10 cellular contexts compared by ENCODE assay signal in the genomic region with DNA sequence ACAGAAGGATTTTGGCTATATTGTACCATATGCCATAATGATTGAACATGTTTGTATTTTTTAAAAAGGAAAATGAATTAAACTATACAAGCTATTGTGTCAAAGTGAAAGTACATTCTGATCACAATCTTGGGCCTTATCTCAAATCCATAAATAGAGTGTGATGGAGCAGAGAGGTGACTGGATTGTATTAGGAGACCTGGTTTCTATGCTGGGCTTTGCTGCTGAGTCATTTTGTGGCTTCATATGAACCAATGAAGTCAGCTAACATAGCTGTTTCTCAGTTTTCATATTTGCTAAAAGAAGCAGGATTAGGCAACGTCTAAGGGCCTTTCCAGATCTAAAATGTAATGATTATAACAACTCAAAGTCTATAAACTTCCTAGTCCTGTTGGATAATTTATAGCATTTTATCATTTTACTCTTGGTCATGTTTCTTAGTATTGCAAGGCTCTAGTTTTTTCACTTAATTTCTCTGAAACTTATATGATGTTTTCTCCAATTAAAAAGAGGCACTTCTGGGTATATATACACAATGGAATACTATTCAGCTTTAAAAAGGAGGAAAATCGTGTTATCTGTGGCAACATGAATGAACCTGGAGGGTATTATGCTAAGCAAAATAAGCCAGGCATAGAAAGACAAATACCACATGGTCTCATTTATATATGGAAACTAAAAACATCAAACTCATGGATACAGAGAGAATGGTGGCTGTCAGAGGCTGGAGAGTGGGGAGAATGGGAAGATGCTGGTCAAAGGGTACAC.
DNase-seq lines count a peak whose midpoint lies in the region; ATAC-seq and TF ChIP-seq lines count a peak whose summit lies in the region.
"Had no signal": no experiment of that assay in that cellular context is flagged by ENCODE, and none has a peak within 500 bp of the region (broad histone marks: within the 10 kb centered on the region; RNA-seq: fewer than 3 reads in every experiment).

No MANE protein-coding gene starts in this region.

- no peak for TF ChIP-seq CTCF in coronary artery (IDR thresholded peaks at IDR 0.05)
- no peak for TF ChIP-seq CTCF in smooth muscle cell (IDR thresholded peaks at IDR 0.05; ENCODE audit: borderline replicate concordance, insufficient read depth, poor library complexity, severe bottlenecking)

- no peak overlapping the region for H3K27ac Mint-ChIP-seq in activated naive CD4-positive, alpha-beta T cell treated with anti-CD3 and anti-CD28 coated beads, Interleukin-2, amount 50 U/mL, for 72 hours

- no peaks in the 10 kb centered on the region for H3K4me1 ChIP-seq in smooth muscle cell (ENCODE audit: low read depth)

- H3F3A ChIP-seq in smooth muscle cell (ENCODE audit: low read depth), result no peaks in the 10 kb centered on the region

- H2AFZ ChIP-seq in smooth muscle cell (ENCODE audit: low read depth), result peak overlapping the region; percentile 17

- H3K4me2 ChIP-seq in smooth muscle cell, result peak overlapping the region; percentile 17

- no peaks in the 10 kb centered on the region for H3K36me3 Mint-ChIP-seq in activated naive CD4-positive, alpha-beta T cell treated with anti-CD3 and anti-CD28 coated beads, Interleukin-2, amount 50 U/mL, for 72 hours

- H3K36me3 ChIP-seq in smooth muscle cell (ENCODE audit: low read depth), result no peaks in the 10 kb centered on the region
- H3K36me3 ChIP-seq: neutrophil had no signal

- DNase-seq in activated naive CD4-positive, alpha-beta T cell treated with anti-CD3 and anti-CD28 coated beads, Interleukin-2, amount 50 U/mL, for 72 hours (ENCODE audit: low spot score in 2 of 2), result no peak
- no peak for DNase-seq in activated naive CD4-positive, alpha-beta T cell (lab: John Stamatoyannopoulos, UW)
- DNase-seq in coronary artery (ENCODE audit: low spot score) (no peak), smooth muscle cell (lab: John Stamatoyannopoulos, UW; ENCODE audit: unreplicated experiment) (no peak), NCI-H510A treated with DMSO at 0.1 percent for 48 hours (lab: John Stamatoyannopoulos, UW) (no peak), mesenteric fat pad (ENCODE audit: low spot score) (no peak), mucosa of gallbladder (ENCODE audit: low spot score) (no peak)
- DNase-seq: DND-41 had no signal

- 47% methylated on average over 2 of the region's 2 CpGs for WGBS in smooth muscle cell (ENCODE audit: low lambda C conversion rate)

- H3K9me3 ChIP-seq in smooth muscle cell (replicated peaks; ENCODE audit: low read depth), result no peaks in the 10 kb centered on the region
- H3K9me3 ChIP-seq: neutrophil had no signal

- no peaks in the 10 kb centered on the region for H4K20me1 ChIP-seq in smooth muscle cell (ENCODE audit: low read depth)

- H3K27ac ChIP-seq in coronary artery, result peak overlapping the region; percentile 69 to 71
- peak overlapping the region; percentile 84 for H3K27ac ChIP-seq in smooth muscle cell (ENCODE audit: low read depth)
- H3K27ac ChIP-seq: neutrophil had no signal

- no peaks in the 10 kb centered on the region for H3K9me3 Mint-ChIP-seq in activated naive CD4-positive, alpha-beta T cell treated with anti-CD3 and anti-CD28 coated beads, Interleukin-2, amount 50 U/mL, for 72 hours

- peak overlapping the region; percentile 50 for H3K9ac ChIP-seq in smooth muscle cell (ENCODE audit: low read depth)

- no peaks in the 10 kb centered on the region for H3K27me3 ChIP-seq in smooth muscle cell (ENCODE audit: low read depth)

- H3K4me3 ChIP-seq in coronary artery (no peak overlapping the region), smooth muscle cell (no peak overlapping the region)

- peak; percentile 65 to 84 for ATAC-seq in activated naive CD4-positive, alpha-beta T cell treated with anti-CD3 and anti-CD28 coated beads, Interleukin-2, amount 50 U/mL, for 72 hours
- ATAC-seq in HG03442 (IDR thresholded peaks at IDR 0.05; ENCODE audit: unreplicated experiment), result peak; percentile 92

- no peaks in the 10 kb centered on the region for H3K79me2 ChIP-seq in smooth muscle cell (ENCODE audit: low read depth)
